ENCODE assay signal across 14 cellular contexts in genomic region chr1:91553196-91553595, GRCh38. TPM values are rescaled to one million over a fixed set of nuclear protein-coding genes. Genes with fewer than 3 reads are reported as not detected.
DNase-seq lines count a peak whose midpoint lies in the region; ATAC-seq and FAIRE-seq lines count a peak whose summit lies in the region.
"Had no signal": no experiment of that assay in that cellular context is flagged by ENCODE, and none has a peak within 500 bp of the region (broad histone marks: within the 10 kb centered on the region; RNA-seq: fewer than 3 reads in every experiment).

No MANE protein-coding gene starts in this region.

- peaks cover 12% of the 10 kb centered on the region for H3K27me3 Mint-ChIP-seq in stimulated activated memory B cell treated with anti-CD40 and anti-IgM and Interleukin-4, amounts not matched to agents 10 μg/mL and 1 μg/mL and 100 μg/mL, for 72 hours
- H3K27me3 Mint-ChIP-seq: activated naive CD4-positive, alpha-beta T cell treated with anti-CD3 and anti-CD28 coated beads, Interleukin-2, amount 50 U/mL, for 24 hours had no signal

- no peak for ATAC-seq in stimulated activated memory B cell treated with anti-CD40 and anti-IgM and Interleukin-4, amounts not matched to agents 10 μg/mL and 1 μg/mL and 100 μg/mL, for 72 hours

- no peak overlapping the region for H3K4me3 Mint-ChIP-seq in stimulated activated memory B cell treated with anti-CD40 and anti-IgM and Interleukin-4, amounts not matched to agents 10 μg/mL and 1 μg/mL and 100 μg/mL, for 72 hours
- H3K4me3 Mint-ChIP-seq: activated naive CD4-positive, alpha-beta T cell treated with anti-CD3 and anti-CD28 coated beads, Interleukin-2, amount 50 U/mL, for 24 hours; memory B cell had no signal

- no peak for FAIRE-seq in frontal cortex (lab: Jason Lieb, UNC)
- FAIRE-seq: endothelial cell of umbilical vein, small intestine had no signal

- H3K4me1 Mint-ChIP-seq in stimulated activated memory B cell treated with anti-CD40 and anti-IgM and Interleukin-4, amounts not matched to agents 10 μg/mL and 1 μg/mL and 100 μg/mL, for 72 hours, result no peaks in the 10 kb centered on the region

- no peaks in the 10 kb centered on the region for H3K9me3 Mint-ChIP-seq in stimulated activated memory B cell treated with anti-CD40 and anti-IgM and Interleukin-4, amounts not matched to agents 10 μg/mL and 1 μg/mL and 100 μg/mL, for 72 hours
- H3K9me3 Mint-ChIP-seq: activated naive CD4-positive, alpha-beta T cell treated with anti-CD3 and anti-CD28 coated beads, Interleukin-2, amount 50 U/mL, for 24 hours; memory B cell had no signal

- DNase-seq in AG08395 (ENCODE audit: low spot score), result peak; percentile 85
- DNase-seq in HT1080 (ENCODE audit: low read depth), result peak; percentile 28
- peak; percentile 57 for DNase-seq in dedifferentiated amniotic fluid mesenchymal stem cell (ENCODE audit: extremely low spot score)
- DNase-seq in myocyte (ENCODE audit: low read depth), result peak; percentile 21
- DNase-seq in RKO (ENCODE audit: low spot score), result no peak
- no peak for DNase-seq in frontal cortex (ENCODE audit: low spot score in 2 of 2)
- DNase-seq in SW480 (ENCODE audit: low spot score), result no peak
- DNase-seq: NCI-H2029, RPMI8226, small intestine had no signal

- no peak overlapping the region for H3K27ac Mint-ChIP-seq in stimulated activated memory B cell treated with anti-CD40 and anti-IgM and Interleukin-4, amounts not matched to agents 10 μg/mL and 1 μg/mL and 100 μg/mL, for 72 hours
- H3K27ac Mint-ChIP-seq: memory B cell had no signal

- H3K36me3 Mint-ChIP-seq in stimulated activated memory B cell treated with anti-CD40 and anti-IgM and Interleukin-4, amounts not matched to agents 10 μg/mL and 1 μg/mL and 100 μg/mL, for 72 hours, result no peaks in the 10 kb centered on the region
- H3K36me3 Mint-ChIP-seq: activated naive CD4-positive, alpha-beta T cell treated with anti-CD3 and anti-CD28 coated beads, Interleukin-2, amount 50 U/mL, for 24 hours; memory B cell had no signal

RNA-seq across cellular contexts. Expression of gene CDC7, which starts 52.5 kb away (rescaled TPM):
- total RNA-seq in HT1080 (2014; rRNA removed; shearing (Covaris generic)), result 16.4 and 19.2 TPM in 2 replicates
- 14.2 and 16.5 TPM in 2 replicates for polyA plus RNA-seq in HT1080 (2015; cell fraction: cytosol; rRNA removed)
- 38.0 and 41.6 TPM in 2 replicates for polyA plus RNA-seq in HT1080 (2015; cell fraction: nucleus; rRNA removed)
- 1.8 and 4.0 TPM in 2 replicates for total RNA-seq in myocyte
- polyA plus RNA-seq in myocyte (2012), result 1.1 TPM
- total RNA-seq in frontal cortex, result 24.9 TPM

Comparison
In these comparisons a context has a peak if more than half of its experiments do, and no peak if none do; other contexts are left out.
1. DNase-seq: peak in AG08395 (single experiment), HT1080 (single experiment), dedifferentiated amniotic fluid mesenchymal stem cell (single experiment) and myocyte (single experiment); none in RKO (single experiment), frontal cortex (0 of 2) and SW480 (single experiment).